ENCODE assay signal across 16 cellular contexts in genomic region chr2:232667989-232668583, GRCh38. TPM values are rescaled to one million over a fixed set of nuclear protein-coding genes. Genes with fewer than 3 reads are reported as not detected.
DNase-seq lines count a peak whose midpoint lies in the region; ATAC-seq, FAIRE-seq and TF ChIP-seq lines count a peak whose summit lies in the region.
"Had no signal": no experiment of that assay in that cellular context is flagged by ENCODE, and none has a peak within 500 bp of the region (broad histone marks: within the 10 kb centered on the region; RNA-seq: fewer than 3 reads in every experiment).

No MANE protein-coding gene starts in this region.

- no peak overlapping the region for H2BK15ac ChIP-seq in mesendoderm (replicated peaks; ENCODE audit: low read depth)

- no peak overlapping the region for H3K4me3 ChIP-seq in SJSA1
- no peak overlapping the region for H3K4me3 ChIP-seq in heart right ventricle
- no peak overlapping the region for H3K4me3 ChIP-seq in pancreas
- H3K4me3 ChIP-seq in mesendoderm (ENCODE audit: low read length), result no peak overlapping the region
- H3K4me3 ChIP-seq in PC-9, result no peak overlapping the region
- H3K4me3 ChIP-seq: upper lobe of right lung had no signal

- CTCF ChIA-PET in PC-9 (lab: Charles Lee), result no interaction called here

- H3K79me1 ChIP-seq in mesendoderm (ENCODE audit: low read length), result no peaks in the 10 kb centered on the region

- H3K56ac ChIP-seq in mesendoderm (ENCODE audit: low read length), result no peak overlapping the region

- H3K9ac ChIP-seq in mesendoderm (ENCODE audit: low read length), result no peak overlapping the region

- peak; percentile 38 for DNase-seq in COR-L47 (lab: John Stamatoyannopoulos, UW)
- peak in 1 of 2 experiments; percentile 56 for DNase-seq in SJSA1 (ENCODE audit: low read depth in 1 of 2, low spot score in 2 of 2)
- peak in 1 of 2 donors; percentile 40 for DNase-seq in heart right ventricle
- DNase-seq in pancreas, result no peak
- DNase-seq in GM12891 (ENCODE audit: insufficient read length, low spot score), result no peak
- no peak for DNase-seq in activated CD4-positive, alpha-beta T cell treated with anti-CD3 and anti-CD28 coated beads for 1 hour
- DNase-seq in mesendoderm, result no peak
- no peak for DNase-seq in PC-9
- DNase-seq: effector memory CD8-positive, alpha-beta T cell; foreskin fibroblast; NCI-H446 treated with DMSO at 0.1 percent for 48 hours; T-helper 2 cell; upper lobe of right lung had no signal

- H2BK5ac ChIP-seq in mesendoderm (ENCODE audit: low read length), result no peak overlapping the region

- BruUV-seq in PC-9 (replicated peaks; lab: Mats Ljungman, UMichigan), result no TSS peak

- intact Hi-C loops in heart right ventricle (cut with DNase I) (loop anchor here in 6 of 10 donors (2.0 to 5.0 kb wide), 4 partner anchors 56 to 61 kb away; no protein-coding TSS in a partner anchor), pancreas (cut with DNase I) (no loop called here), PC-9 (cut with micrococcal nuclease; ENCODE audit: unreplicated experiment) (loop anchor here (2.0 kb wide), 1 partner anchor 61 kb away; no protein-coding TSS in a partner anchor)

- no peak overlapping the region for H2BK120ac ChIP-seq in mesendoderm (ENCODE audit: low read depth, low read length)

- H3K27me3 ChIP-seq in SJSA1 (replicated peaks) (no peaks in the 10 kb centered on the region), heart right ventricle (no peaks in the 10 kb centered on the region), pancreas (no peaks in the 10 kb centered on the region), mesendoderm (ENCODE audit: insufficient read depth, low read length, poor library complexity) (no peaks in the 10 kb centered on the region), PC-9 (ENCODE audit: insufficient read depth, low read depth) (no peaks in the 10 kb centered on the region)
- H3K27me3 ChIP-seq: neutrophil, upper lobe of right lung had no signal

- H3K4me1 ChIP-seq in SJSA1 (replicated peaks) (peaks cover 16% of the 10 kb centered on the region), heart right ventricle (peaks cover 4 to 35% (median 16%) of the 10 kb centered on the region in 9 donors), pancreas (peaks cover 3 to 6% (median 4%) of the 10 kb centered on the region in 3 donors), mesendoderm (ENCODE audit: control insufficient read depth, low read depth, low read length) (no peaks in the 10 kb centered on the region), PC-9 (replicated peaks; ENCODE audit: insufficient read depth) (peaks cover 25% of the 10 kb centered on the region)
- H3K4me1 ChIP-seq: upper lobe of right lung had no signal

- peak; percentile 49 to 91 (median 80) for ATAC-seq in heart right ventricle
- peak in 3 of 4 donors; percentile 43 to 72 (median 46) for ATAC-seq in pancreas
- ATAC-seq: effector memory CD8-positive, alpha-beta T cell; upper lobe of right lung had no signal

- no peaks in the 10 kb centered on the region for H3K9me3 ChIP-seq in SJSA1 (replicated peaks)
- no peaks in the 10 kb centered on the region for H3K9me3 ChIP-seq in heart right ventricle
- H3K9me3 ChIP-seq in pancreas, result no peaks in the 10 kb centered on the region
- H3K9me3 ChIP-seq in PC-9 (ENCODE audit: insufficient read depth, low read depth), result no peaks in the 10 kb centered on the region
- H3K9me3 ChIP-seq: neutrophil, upper lobe of right lung had no signal

- H4K20me1 ChIP-seq in PC-9 (ENCODE audit: insufficient read depth), result no peaks in the 10 kb centered on the region

- H3K23ac ChIP-seq in mesendoderm (ENCODE audit: low read length), result no peak overlapping the region

- POLR2A ChIA-PET in PC-9 (lab: Charles Lee; ENCODE audit: unreplicated experiment), result no interaction called here

- H3K4me2 ChIP-seq in mesendoderm (ENCODE audit: low read length) (no peak overlapping the region), PC-9 (no peak overlapping the region)

- no peak overlapping the region for H2AK5ac ChIP-seq in mesendoderm (ENCODE audit: low read length)

- peaks cover 11% of the 10 kb centered on the region for H3F3A ChIP-seq in PC-9 (ENCODE audit: insufficient read depth, low read depth)

- no peak overlapping the region for H4K5ac ChIP-seq in mesendoderm (ENCODE audit: low read length)

- no peak overlapping the region for H3K4ac ChIP-seq in mesendoderm (ENCODE audit: low read depth, low read length)

- TF ChIP-seq POLR2A in GM12891 (IDR thresholded peaks at IDR 0.05; ENCODE audit: low read depth, low read length), result no peak

- H3K36me3 ChIP-seq in SJSA1 (no peaks in the 10 kb centered on the region), heart right ventricle (peaks cover 0 to 39% (median 0%) of the 10 kb centered on the region in 9 donors), pancreas (no peaks in the 10 kb centered on the region), mesendoderm (ENCODE audit: control insufficient read depth, insufficient read depth, low read length) (no peaks in the 10 kb centered on the region), PC-9 (ENCODE audit: low read depth) (no peaks in the 10 kb centered on the region)
- H3K36me3 ChIP-seq: neutrophil, upper lobe of right lung had no signal

- no peak overlapping the region for H3K18ac ChIP-seq in mesendoderm (ENCODE audit: low read length)

- H2AFZ ChIP-seq in PC-9, result no peak overlapping the region

- no peak for TF ChIP-seq CTCF in heart right ventricle (IDR thresholded peaks at IDR 0.05)
- TF ChIP-seq CTCF in pancreas (IDR thresholded peaks at IDR 0.05), result no peak
- no peak for TF ChIP-seq CTCF in PC-9 (conservative IDR thresholded peaks at IDR 0.05)

- H3K27ac ChIP-seq in SJSA1 (peak overlapping the region; percentile 25; the same call in 1 of the 2 replicates), heart right ventricle (peak overlapping the region in 7 of 10 donors; percentile 4 to 83 (median 72)), pancreas (no peak overlapping the region), mesendoderm (ENCODE audit: low read depth, low read length) (no peak overlapping the region), PC-9 (no peak overlapping the region)
- H3K27ac ChIP-seq: neutrophil, upper lobe of right lung had no signal

- FAIRE-seq in pancreas (lab: Jason Lieb, UNC) (no peak), GM12891 (lab: Jason Lieb, UNC) (no peak)
- FAIRE-seq: astrocyte had no signal

- H4K8ac ChIP-seq in mesendoderm (ENCODE audit: low read depth, low read length), result no peak overlapping the region

- no peaks in the 10 kb centered on the region for H3K9me2 ChIP-seq in PC-9 (ENCODE audit: insufficient read depth)

- H3K79me2 ChIP-seq in mesendoderm (ENCODE audit: control insufficient read depth, insufficient read depth, low read length) (no peaks in the 10 kb centered on the region), PC-9 (ENCODE audit: low read depth) (no peaks in the 10 kb centered on the region)

- WGBS in heart right ventricle, 2 donors, result 60 to 67% methylated on average over 10 of the region's 10 CpGs
- WGBS in pancreas, 2 donors, result 56 to 59% methylated on average over 10 of the region's 10 CpGs
- no CpG with 5 or more reads among the region's 10 CpGs for WGBS in mesendoderm (ENCODE audit: extremely low coverage, insufficient coverage, low lambda C conversion rate)

TF ChIP-seq in GM12891, 5 proteins besides CTCF, POLR2A, EP300 and RAD21:
- TF ChIP-seq SPI1 (IDR thresholded peaks at IDR 0.05; ENCODE audit: low read depth, low read length) (no peak), POU2F2 (IDR thresholded peaks at IDR 0.05; ENCODE audit: low read depth, low read length) (no peak), PAX5 (IDR thresholded peaks at IDR 0.05; ENCODE audit: insufficient read depth, low read length, severe bottlenecking) (no peak), POLR2AphosphoS5 (IDR thresholded peaks at IDR 0.05; ENCODE audit: low read depth, low read length) (no peak)

RNA-seq across cellular contexts. Expression of gene GIGYF2, which starts 29.0 kb away (rescaled TPM):
- 42.5 and 51.0 TPM in 2 replicates for total RNA-seq in SJSA1 (2014; rRNA removed; shearing (Covaris generic))
- total RNA-seq in heart right ventricle (10 to 100 TPM; 54.9 to 71.7 (median 66.5) TPM), pancreas (10 to 100 TPM; 33.6 to 50.9 (median 41.7) TPM), PC-9 (2021) (86.4 and 101 TPM in 2 replicates)
- polyA plus RNA-seq in heart right ventricle (10 to 100 TPM in 1 of 2 donors, 1 to 10 TPM in 1; 9.9 to 28.6 TPM), pancreas (10 to 100 TPM; 17.4 to 19.5 TPM)
- polyA plus RNA-seq in GM12891 (2012; ENCODE audit: low read depth, missing spikeins), result 25.3 TPM
- polyA plus RNA-seq in mesendoderm (2013, experiment 1 of 2), result 29.4 TPM
- 30.9 TPM for polyA plus RNA-seq in mesendoderm (2013, experiment 2 of 2)

RNA-seq across cellular contexts. Expression of gene EFHD1, which starts 34.7 kb away (rescaled TPM):
- total RNA-seq in SJSA1 (2014; rRNA removed; shearing (Covaris generic)), result 0.66 and 1.4 TPM in 2 replicates
- total RNA-seq in heart right ventricle (10 to 100 TPM in 9 of 10 donors, 1 to 10 TPM in 1; 8.1 to 33.8 (median 19.5) TPM), pancreas (1 to 10 TPM in 3 of 6 donors, under 1 TPM in 3; 0.31 to 1.7 (median 1.1) TPM), PC-9 (2021) (10.6 and 15.0 TPM in 2 replicates)
- polyA plus RNA-seq in heart right ventricle (10 to 100 TPM; 11.7 to 36.2 TPM), pancreas (1 to 10 TPM; 3.8 to 4.8 TPM)
- not detected for polyA plus RNA-seq in GM12891 (2012; ENCODE audit: low read depth, missing spikeins)
- polyA plus RNA-seq in mesendoderm (2013, experiment 1 of 2), result 3.3 TPM
- polyA plus RNA-seq in mesendoderm (2013, experiment 2 of 2), result 3.3 TPM
- total RNA-seq: HT1080 had no signal

Comparison
In these comparisons a context has a peak if more than half of its experiments do, and no peak if none do; other contexts are left out.
1. H3K27ac ChIP-seq: peak in SJSA1 (single experiment) and heart right ventricle (7 of 10); none in pancreas (0 of 4), mesendoderm (single experiment) and PC-9 (single experiment).
2. intact Hi-C loops: an anchor here in heart right ventricle (2.0 to 5.0 kb wide) and PC-9 (2.0 kb wide); none called in pancreas.